ENCODE assay signal across 18 cellular contexts in the genomic region with DNA sequence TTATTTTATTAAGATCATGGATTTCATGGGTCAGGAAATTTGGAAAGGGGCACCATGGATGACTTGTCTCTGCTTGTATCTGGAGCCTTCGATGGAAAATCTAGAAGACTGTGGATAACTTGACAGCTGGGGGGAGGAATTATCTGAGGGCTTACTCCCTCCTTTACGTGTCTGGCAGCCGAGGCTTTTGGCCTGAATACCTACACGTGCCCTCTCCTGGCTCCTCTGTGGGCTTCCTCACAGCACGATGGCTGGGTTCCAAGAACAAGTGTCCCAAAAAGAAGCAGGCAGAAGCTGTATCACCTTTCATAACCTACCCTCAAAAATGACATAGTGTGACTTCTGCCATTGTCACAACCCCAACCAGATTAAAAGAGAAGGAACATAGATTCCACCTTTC.
A peak's percentile ranks its signal among the peaks of the same experiment; 100 is the strongest.
DNase-seq lines count a peak whose midpoint lies in the region; ATAC-seq and TF ChIP-seq lines count a peak whose summit lies in the region.
"Had no signal": no experiment of that assay in that cellular context is flagged by ENCODE, and none has a peak within 500 bp of the region (broad histone marks: within the 10 kb centered on the region; RNA-seq: fewer than 3 reads in every experiment).

No MANE protein-coding gene starts in this region.

- no peaks in the 10 kb centered on the region for H3K4me1 ChIP-seq in right atrium auricular region
- peaks cover 5% of the 10 kb centered on the region for H3K4me1 ChIP-seq in left ventricle myocardium inferior
- H3K4me1 ChIP-seq in tibial artery, result peaks cover 0 to 17% (median 3%) of the 10 kb centered on the region in 4 donors
- H3K4me1 ChIP-seq: BLaER1 had no signal

- intact Hi-C loops in Right ventricle myocardium superior (cut with DNase I) (no loop called here), left ventricle myocardium inferior (cut with micrococcal nuclease) (no loop called here), tibial artery (cut with DNase I; ENCODE audit: low total_unique reads) (no loop called here)

- TF ChIP-seq CTCF in right atrium auricular region (IDR thresholded peaks at IDR 0.05), result no peak
- no peak for TF ChIP-seq CTCF in left ventricle myocardium inferior (IDR thresholded peaks at IDR 0.05; ENCODE audit: borderline replicate concordance)
- no peak for TF ChIP-seq CTCF in tibial artery (IDR thresholded peaks at IDR 0.05)

- H3K27ac ChIP-seq in right atrium auricular region (no peak overlapping the region), left ventricle myocardium inferior (replicated peaks) (no peak overlapping the region), tibial artery (peak overlapping the region; percentile 26 to 41)
- H3K27ac ChIP-seq: BLaER1, HL-60 had no signal

- H3K36me3 ChIP-seq in right atrium auricular region, result no peaks in the 10 kb centered on the region
- H3K36me3 ChIP-seq in left ventricle myocardium inferior, result no peaks in the 10 kb centered on the region
- H3K36me3 ChIP-seq in tibial artery, result no peaks in the 10 kb centered on the region
- H3K36me3 ChIP-seq: BLaER1 had no signal

- no peak overlapping the region for H3K4me3 ChIP-seq in right atrium auricular region
- no peak overlapping the region for H3K4me3 ChIP-seq in left ventricle myocardium inferior
- H3K4me3 ChIP-seq in tibial artery, result no peak overlapping the region
- H3K4me3 ChIP-seq: BLaER1 had no signal

- DNase-seq in NCI-H82 (lab: John Stamatoyannopoulos, UW) (peak; percentile 14), NCI-H82 treated with DMSO at 0.1 percent for 48 hours (lab: John Stamatoyannopoulos, UW; ENCODE audit: unreplicated experiment) (no peak), Right ventricle myocardium superior (peak; percentile 41), right atrium auricular region (ENCODE audit: low spot score) (no peak), left ventricle myocardium inferior (peak; percentile 28), tibial artery (no peak), inferior parietal cortex (ENCODE audit: extremely low spot score) (no peak)
- DNase-seq: 8988T; CD4-positive, alpha-beta memory T cell; DMS79 treated with DMSO at 0.1 percent for 48 hours; GF-D8; GOT3; H7; HFFc6 had no signal

- H3K9me3 ChIP-seq in right atrium auricular region (no peaks in the 10 kb centered on the region), left ventricle myocardium inferior (replicated peaks) (no peaks in the 10 kb centered on the region), tibial artery (no peaks in the 10 kb centered on the region)
- H3K9me3 ChIP-seq: BLaER1 had no signal

- ATAC-seq in Right ventricle myocardium superior (ENCODE audit: poor library complexity) (peak; percentile 82), GM21723 (IDR thresholded peaks at IDR 0.05; ENCODE audit: unreplicated experiment) (no peak)
- ATAC-seq: HCT116 had no signal

- no peaks in the 10 kb centered on the region for H3K27me3 ChIP-seq in right atrium auricular region
- H3K27me3 ChIP-seq in left ventricle myocardium inferior (ENCODE audit: low read depth), result no peaks in the 10 kb centered on the region
- no peaks in the 10 kb centered on the region for H3K27me3 ChIP-seq in tibial artery
- H3K27me3 ChIP-seq: BLaER1 had no signal

Comparison
In these comparisons a context has a peak if more than half of its experiments do, and no peak if none do; other contexts are left out.
1. DNase-seq: peak in NCI-H82 (single experiment), Right ventricle myocardium superior (single experiment) and left ventricle myocardium inferior (single experiment); none in NCI-H82 treated with DMSO at 0.1 percent for 48 hours (single experiment), right atrium auricular region (single experiment), tibial artery (0 of 2) and inferior parietal cortex (single experiment).
2. H3K27ac ChIP-seq: peak in tibial artery (2 of 2); none in right atrium auricular region (0 of 2) and left ventricle myocardium inferior (single experiment).